ENCODE assay signal across 23 cellular contexts in genomic region chr10:69102429-69102828, GRCh38. TPM values are rescaled to one million over a fixed set of nuclear protein-coding genes. Genes with fewer than 3 reads are reported as not detected.
DNase-seq lines count a peak whose midpoint lies in the region; ATAC-seq, FAIRE-seq and TF ChIP-seq lines count a peak whose summit lies in the region.
"Had no signal": no experiment of that assay in that cellular context is flagged by ENCODE, and none has a peak within 500 bp of the region (broad histone marks: within the 10 kb centered on the region; RNA-seq: fewer than 3 reads in every experiment).

No MANE protein-coding gene starts in this region.

- peaks cover 0 to 15% of the 10 kb centered on the region in 2 donors for H3K4me1 ChIP-seq in naive thymus-derived CD4-positive, alpha-beta T cell (ENCODE audit: control insufficient read depth in 2 of 2, insufficient read depth in 2 of 2, low read length in 2 of 2)
- H3K4me1 ChIP-seq in pancreas: no peaks in the 10 kb centered on the region
- H3K4me1 ChIP-seq in GM23338 (ENCODE audit: insufficient read depth): no peaks in the 10 kb centered on the region
- H3K4me1 ChIP-seq: colonic mucosa, right atrium auricular region had no signal

- no peak overlapping the region for H3K27ac ChIP-seq in naive thymus-derived CD4-positive, alpha-beta T cell (ENCODE audit: low read depth, low read length)
- no peak overlapping the region for H3K27ac ChIP-seq in pancreas
- H3K27ac ChIP-seq in GM23338 (ENCODE audit: low read depth): no peak overlapping the region
- H3K27ac ChIP-seq: 22Rv1, colonic mucosa, right atrium auricular region, SJSA1 had no signal

- ATAC-seq in naive thymus-derived CD4-positive, alpha-beta T cell: no peak
- no peak for ATAC-seq in pancreas
- no peak for ATAC-seq in GM23338
- ATAC-seq: Panc1 had no signal

- peak overlapping the region; percentile 59 for H3K27ac Mint-ChIP-seq in T-helper 1 cell treated with Interleukin-12 subunit alpha and Interleukin-12 subunit beta and Interleukin-4 antibody, amounts not matched to agents 30 μg/mL and 1 μg/mL, for 36 hours
- peak overlapping the region; percentile 57; the same call in 1 of the 2 replicates for H3K27ac Mint-ChIP-seq in HFFc6
- peak overlapping the region; percentile 76 for H3K27ac Mint-ChIP-seq in activated T-helper 2 cell treated with anti-CD3 and anti-CD28 coated beads, Interferon-gamma antibody, Interleukin-2, Interleukin-4, amounts not matched to agents 10 μg/mL and 5 μg/mL and 100 μg/mL, durations not matched to agents 14 hours and 24 hours and 36 hours
- H3K27ac Mint-ChIP-seq in naive thymus-derived CD4-positive, alpha-beta T cell: peak overlapping the region in 7 of 9 donors; percentile 5 to 82 (median 55)
- no peak overlapping the region for H3K27ac Mint-ChIP-seq in GM23338

- peaks cover 48% of the 10 kb centered on the region for H3K36me3 Mint-ChIP-seq in T-helper 1 cell treated with Interleukin-12 subunit alpha and Interleukin-12 subunit beta and Interleukin-4 antibody, amounts not matched to agents 30 μg/mL and 1 μg/mL, for 36 hours (ENCODE audit: low read depth)
- peaks cover 35% of the 10 kb centered on the region for H3K36me3 Mint-ChIP-seq in HFFc6 (ENCODE audit: low read depth)
- H3K36me3 Mint-ChIP-seq in activated T-helper 2 cell treated with anti-CD3 and anti-CD28 coated beads, Interferon-gamma antibody, Interleukin-2, Interleukin-4, amounts not matched to agents 10 μg/mL and 5 μg/mL and 100 μg/mL, durations not matched to agents 14 hours and 24 hours and 36 hours (ENCODE audit: low read depth): peaks cover 72% of the 10 kb centered on the region
- peaks cover 8 to 48% (median 36%) of the 10 kb centered on the region in 5 donors for H3K36me3 Mint-ChIP-seq in naive thymus-derived CD4-positive, alpha-beta T cell
- no peaks in the 10 kb centered on the region for H3K36me3 Mint-ChIP-seq in GM23338 (ENCODE audit: low read depth)

- CTCF ChIA-PET in naive thymus-derived CD4-positive, alpha-beta T cell (lab: Charles Lee): interaction anchor here (1.2 kb wide), 1 partner anchor 10 kb away, joined by 3 read pairs; no protein-coding TSS in a partner anchor

- H3K9me2 ChIP-seq in GM23338 (ENCODE audit: insufficient read depth): no peaks in the 10 kb centered on the region

- H3F3A ChIP-seq in GM23338 (replicated peaks; ENCODE audit: low read depth): no peaks in the 10 kb centered on the region

- POLR2A ChIA-PET in naive thymus-derived CD4-positive, alpha-beta T cell (lab: Charles Lee): interaction anchor here (0.5 kb wide), 1 partner anchor 376 kb away, joined by 3 read pairs; no protein-coding TSS in a partner anchor

- H3K9me3 Mint-ChIP-seq in T-helper 1 cell treated with Interleukin-12 subunit alpha and Interleukin-12 subunit beta and Interleukin-4 antibody, amounts not matched to agents 30 μg/mL and 1 μg/mL, for 36 hours: no peaks in the 10 kb centered on the region
- H3K9me3 Mint-ChIP-seq in HFFc6 (no peaks in the 10 kb centered on the region), GM23338 (no peaks in the 10 kb centered on the region)
- no peaks in the 10 kb centered on the region for H3K9me3 Mint-ChIP-seq in activated T-helper 2 cell treated with anti-CD3 and anti-CD28 coated beads, Interferon-gamma antibody, Interleukin-2, Interleukin-4, amounts not matched to agents 10 μg/mL and 5 μg/mL and 100 μg/mL, durations not matched to agents 14 hours and 24 hours and 36 hours
- H3K9me3 Mint-ChIP-seq in naive thymus-derived CD4-positive, alpha-beta T cell: peaks cover 0 to 5% (median 0%) of the 10 kb centered on the region in 11 donors

- H3K9me3 ChIP-seq in naive thymus-derived CD4-positive, alpha-beta T cell (ENCODE audit: control insufficient read depth in 2 of 3, low read length in 3 of 3): no peaks in the 10 kb centered on the region
- no peaks in the 10 kb centered on the region for H3K9me3 ChIP-seq in pancreas
- H3K9me3 ChIP-seq: colonic mucosa, right atrium auricular region, SJSA1 had no signal

- H3K4me3 Mint-ChIP-seq in T-helper 1 cell treated with Interleukin-12 subunit alpha and Interleukin-12 subunit beta and Interleukin-4 antibody, amounts not matched to agents 30 μg/mL and 1 μg/mL, for 36 hours: no peak overlapping the region
- H3K4me3 Mint-ChIP-seq in HFFc6: peak overlapping the region; percentile 44
- peak overlapping the region; percentile 37 for H3K4me3 Mint-ChIP-seq in activated T-helper 2 cell treated with anti-CD3 and anti-CD28 coated beads, Interferon-gamma antibody, Interleukin-2, Interleukin-4, amounts not matched to agents 10 μg/mL and 5 μg/mL and 100 μg/mL, durations not matched to agents 14 hours and 24 hours and 36 hours (ENCODE audit: low read depth)
- H3K4me3 Mint-ChIP-seq in naive thymus-derived CD4-positive, alpha-beta T cell: peak overlapping the region in 3 of 10 donors; percentile 12 to 39 (median 30)
- H3K4me3 Mint-ChIP-seq in GM23338: no peak overlapping the region

- H3K4me1 Mint-ChIP-seq in T-helper 1 cell treated with Interleukin-12 subunit alpha and Interleukin-12 subunit beta and Interleukin-4 antibody, amounts not matched to agents 30 μg/mL and 1 μg/mL, for 36 hours (ENCODE audit: low read depth): peaks cover 25% of the 10 kb centered on the region
- peaks cover 24% of the 10 kb centered on the region for H3K4me1 Mint-ChIP-seq in HFFc6 (ENCODE audit: low read depth)
- H3K4me1 Mint-ChIP-seq in activated T-helper 2 cell treated with anti-CD3 and anti-CD28 coated beads, Interferon-gamma antibody, Interleukin-2, Interleukin-4, amounts not matched to agents 10 μg/mL and 5 μg/mL and 100 μg/mL, durations not matched to agents 14 hours and 24 hours and 36 hours (ENCODE audit: low read depth): peaks cover 31% of the 10 kb centered on the region
- peaks cover 24 to 38% (median 29%) of the 10 kb centered on the region in 7 donors for H3K4me1 Mint-ChIP-seq in naive thymus-derived CD4-positive, alpha-beta T cell
- peaks cover 8% of the 10 kb centered on the region for H3K4me1 Mint-ChIP-seq in GM23338

- no peaks in the 10 kb centered on the region for H4K20me1 ChIP-seq in GM23338 (replicated peaks; ENCODE audit: insufficient read depth)

- no peak for FAIRE-seq in pancreas (lab: Jason Lieb, UNC)
- FAIRE-seq: HTR-8/SVneo had no signal

- intact Hi-C loops in activated T-helper 2 cell treated with anti-CD3 and anti-CD28 coated beads, Interferon-gamma antibody, Interleukin-2, Interleukin-4, amounts not matched to agents 10 μg/mL and 5 μg/mL and 100 μg/mL, durations not matched to agents 14 hours and 24 hours and 36 hours (cut with micrococcal nuclease): no loop called here
- intact Hi-C loops in naive thymus-derived CD4-positive, alpha-beta T cell (cut with micrococcal nuclease): no loop called here
- intact Hi-C loops in pancreas (cut with DNase I): no loop called here

- TF ChIP-seq CTCF in HFFc6 (IDR thresholded peaks at IDR 0.05) (no peak), pancreas (IDR thresholded peaks at IDR 0.05) (no peak), GM23338 (conservative IDR thresholded peaks at IDR 0.05; ENCODE audit: low read depth in 2 of 2) (no peak)

- 67 to 92% methylated on average over 4 of the region's 4 CpGs for WGBS in pancreas, 2 donors

- no peak for DNase-seq in T-helper 1 cell
- no peak for DNase-seq in HFFc6
- DNase-seq in activated T-helper 2 cell treated with anti-CD3 and anti-CD28 coated beads, Interferon-gamma antibody, Interleukin-2, Interleukin-4, amounts not matched to agents 10 μg/mL and 5 μg/mL and 100 μg/mL, durations not matched to agents 14 hours and 24 hours and 36 hours (ENCODE audit: low spot score): no peak
- no peak for DNase-seq in naive thymus-derived CD4-positive, alpha-beta T cell
- DNase-seq in pancreas: no peak
- no peak for DNase-seq in GM23338 (ENCODE audit: low spot score)
- DNase-seq in SKM-1 treated with dmso at 0.1 percent for 144 hours (lab: John Stamatoyannopoulos, UW; ENCODE audit: unreplicated experiment): no peak
- DNase-seq: activated CD4-positive, CD25-positive, alpha-beta regulatory T cell; activated CD8-positive, alpha-beta memory T cell treated with anti-CD3 and anti-CD28 coated beads, Interleukin-2, amount 50 U/mL, for 48 hours; AML-193; colonic mucosa; COR-L47; DND-41; NCI-H1092; NCI-H2081; stimulated activated CD4-positive, alpha-beta T cell treated with anti-CD3 and anti-CD28 coated beads, Interleukin-12 subunit alpha, Interleukin-12 subunit beta, amount 100 ng/mL, for 4 hours; substantia nigra had no signal

- H3K4me3 ChIP-seq in naive thymus-derived CD4-positive, alpha-beta T cell (ENCODE audit: low read length): no peak overlapping the region
- H3K4me3 ChIP-seq in pancreas (no peak overlapping the region), GM23338 (no peak overlapping the region)
- H3K4me3 ChIP-seq: colonic mucosa, right atrium auricular region, SJSA1 had no signal

- H3K4me2 ChIP-seq in GM23338: no peak overlapping the region

- H3K36me3 ChIP-seq in naive thymus-derived CD4-positive, alpha-beta T cell (ENCODE audit: control insufficient read depth in 2 of 3, insufficient read depth in 3 of 3, low read length in 3 of 3): peaks cover 7 to 42% (median 35%) of the 10 kb centered on the region in 3 experiments
- no peaks in the 10 kb centered on the region for H3K36me3 ChIP-seq in pancreas
- H3K36me3 ChIP-seq in GM23338 (ENCODE audit: insufficient read depth): no peaks in the 10 kb centered on the region
- H3K36me3 ChIP-seq: colonic mucosa had no signal

- H2AFZ ChIP-seq in GM23338: no peak overlapping the region

- no peaks in the 10 kb centered on the region for H3K79me2 ChIP-seq in GM23338 (replicated peaks; ENCODE audit: insufficient read depth)

- no peaks in the 10 kb centered on the region for H3K27me3 Mint-ChIP-seq in T-helper 1 cell treated with Interleukin-12 subunit alpha and Interleukin-12 subunit beta and Interleukin-4 antibody, amounts not matched to agents 30 μg/mL and 1 μg/mL, for 36 hours (ENCODE audit: low read depth)
- H3K27me3 Mint-ChIP-seq in HFFc6 (ENCODE audit: insufficient read depth): peaks cover 8% of the 10 kb centered on the region
- no peaks in the 10 kb centered on the region for H3K27me3 Mint-ChIP-seq in activated T-helper 2 cell treated with anti-CD3 and anti-CD28 coated beads, Interferon-gamma antibody, Interleukin-2, Interleukin-4, amounts not matched to agents 10 μg/mL and 5 μg/mL and 100 μg/mL, durations not matched to agents 14 hours and 24 hours and 36 hours (ENCODE audit: low read depth)
- no peaks in the 10 kb centered on the region for H3K27me3 Mint-ChIP-seq in naive thymus-derived CD4-positive, alpha-beta T cell
- peaks cover 4% of the 10 kb centered on the region for H3K27me3 Mint-ChIP-seq in GM23338 (ENCODE audit: insufficient read depth, low read depth, poor library complexity)

- H3K27me3 ChIP-seq in naive thymus-derived CD4-positive, alpha-beta T cell (ENCODE audit: control insufficient read depth in 2 of 2, insufficient read depth in 2 of 2, low read length in 2 of 2): no peaks in the 10 kb centered on the region
- H3K27me3 ChIP-seq in pancreas: no peaks in the 10 kb centered on the region
- no peaks in the 10 kb centered on the region for H3K27me3 ChIP-seq in GM23338 (ENCODE audit: insufficient read depth)
- H3K27me3 ChIP-seq: colonic mucosa, right atrium auricular region, SJSA1 had no signal

RNA-seq across cellular contexts. Expression of gene SRGN, which starts 14.5 kb away (rescaled TPM):
- total RNA-seq in HFFc6 (2021; fragmentation: NEBNext Ultra II Directional; extraction: Animal tissue kit (Norgen Biotek cat#: 25700)): 100 to 1,000 TPM; 128 to 471 (median 424) TPM
- 1,340 and 1,350 TPM in 2 replicates for total RNA-seq in activated T-helper 2 cell treated with anti-CD3 and anti-CD28 coated beads, Interferon-gamma antibody, Interleukin-2, Interleukin-4, amounts not matched to agents 10 μg/mL and 5 μg/mL and 100 μg/mL, durations not matched to agents 14 hours and 24 hours and 36 hours
- 100 to 1,000 TPM in 3 of 5 experiments, 10 to 100 TPM in 2; 66.6 to 748 (median 227) TPM for total RNA-seq in naive thymus-derived CD4-positive, alpha-beta T cell
- polyA plus RNA-seq in naive thymus-derived CD4-positive, alpha-beta T cell: 100 to 1,000 TPM in 1 of 2 donors, 10 to 100 TPM in 1; 79.1 to 118 TPM
- 10 to 100 TPM in 3 of 6 donors, 1 to 10 TPM in 3; 4.1 to 40.0 (median 14.1) TPM for total RNA-seq in pancreas
- polyA plus RNA-seq in pancreas: 10 to 100 TPM in 1 of 2 donors, 1 to 10 TPM in 1; 5.9 to 13.2 TPM
- total RNA-seq in GM23338 (2014; rRNA removed; shearing (Covaris generic)): not detected in 2 replicates
- polyA plus RNA-seq in GM23338 (2016; fragmentation: Nextera tagmentation; extraction: Ambion mirVana): 0.30 TPM in 1 of 2 replicates, not detected in the other

RNA-seq across cellular contexts. Expression of gene VPS26A, which starts 21.5 kb away (rescaled TPM):
- 10 to 100 TPM; 47.9 to 62.8 (median 61.4) TPM for total RNA-seq in HFFc6 (2021; fragmentation: NEBNext Ultra II Directional; extraction: Animal tissue kit (Norgen Biotek cat#: 25700))
- 28.4 and 31.1 TPM in 2 replicates for total RNA-seq in activated T-helper 2 cell treated with anti-CD3 and anti-CD28 coated beads, Interferon-gamma antibody, Interleukin-2, Interleukin-4, amounts not matched to agents 10 μg/mL and 5 μg/mL and 100 μg/mL, durations not matched to agents 14 hours and 24 hours and 36 hours
- total RNA-seq in naive thymus-derived CD4-positive, alpha-beta T cell: 10 to 100 TPM; 25.5 to 35.0 (median 29.5) TPM
- polyA plus RNA-seq in naive thymus-derived CD4-positive, alpha-beta T cell: 10 to 100 TPM; 27.4 to 29.1 TPM
- 10 to 100 TPM; 14.5 to 26.1 (median 18.8) TPM for total RNA-seq in pancreas
- polyA plus RNA-seq in pancreas (10 to 100 TPM in 1 of 2 donors, 1 to 10 TPM in 1; 7.0 to 14.0 TPM), GM23338 (2016; fragmentation: Nextera tagmentation; extraction: Ambion mirVana) (23.1 and 29.0 TPM in 2 replicates)
- 39.3 and 41.6 TPM in 2 replicates for total RNA-seq in GM23338 (2014; rRNA removed; shearing (Covaris generic))

Comparison
In these comparisons a context has a peak if more than half of its experiments do, and no peak if none do; other contexts are left out.
1. H3K4me3 Mint-ChIP-seq: peak in HFFc6 (single experiment) and activated T-helper 2 cell treated with anti-CD3 and anti-CD28 coated beads, Interferon-gamma antibody, Interleukin-2, Interleukin-4, amounts not matched to agents 10 μg/mL and 5 μg/mL and 100 μg/mL, durations not matched to agents 14 hours and 24 hours and 36 hours (single experiment); none in T-helper 1 cell treated with Interleukin-12 subunit alpha and Interleukin-12 subunit beta and Interleukin-4 antibody, amounts not matched to agents 30 μg/mL and 1 μg/mL, for 36 hours (single experiment) and GM23338 (single experiment).